ENCODE assay signal across 8 cellular contexts in the genomic region with DNA sequence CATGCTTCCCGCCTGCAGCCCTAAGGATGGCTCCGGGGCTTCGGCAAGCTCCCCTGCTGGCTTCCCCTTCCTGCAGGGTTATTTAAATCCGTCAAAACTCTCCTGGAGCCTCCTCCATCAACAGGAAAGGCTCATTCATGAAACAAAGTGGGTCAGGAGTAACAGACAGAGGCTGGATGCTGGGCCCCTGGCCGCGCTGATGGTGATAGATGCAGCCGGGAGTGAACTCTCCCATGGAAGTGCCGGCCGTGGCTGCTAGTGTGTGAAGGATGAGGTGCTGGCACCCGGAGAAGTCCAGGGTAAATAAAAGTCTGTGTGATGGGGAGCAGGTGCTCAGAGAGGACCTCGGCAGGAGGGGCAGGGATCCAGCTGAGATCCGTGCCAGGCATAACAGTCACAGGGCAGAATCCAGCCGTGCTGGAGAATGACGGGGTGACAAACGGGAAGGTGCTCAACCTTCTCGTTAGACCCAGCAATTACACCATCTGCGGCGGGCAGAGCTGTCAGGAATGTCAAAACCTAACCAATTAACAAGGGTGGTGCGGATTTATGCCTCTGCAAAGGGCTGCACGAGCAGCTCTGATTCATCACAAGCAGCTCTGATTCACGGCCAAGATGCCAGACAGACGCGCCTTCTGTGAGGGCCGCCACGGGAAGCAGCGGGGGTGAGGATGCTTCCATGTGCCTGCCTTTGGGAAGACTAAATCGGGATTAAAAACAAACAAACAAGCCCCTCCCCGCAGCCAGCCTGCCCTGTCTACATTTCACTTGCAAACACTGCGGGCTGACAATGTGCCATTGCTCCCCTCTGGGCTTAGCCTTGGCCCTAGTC. TPM values are rescaled to one million over a fixed set of nuclear protein-coding genes. Genes with fewer than 3 reads are reported as not detected.
DNase-seq lines count a peak whose midpoint lies in the region; ATAC-seq, FAIRE-seq and TF ChIP-seq lines count a peak whose summit lies in the region.

No MANE protein-coding gene starts in this region.

- DNase-seq in left cardiac atrium (peak; percentile 68), left ventricle myocardium inferior (no peak), RKO (ENCODE audit: low spot score) (peak; percentile 77), hepatocyte (ENCODE audit: low spot score) (peak; percentile 50), small intestine (peak; percentile 58), GM19238 (ENCODE audit: insufficient read length, low spot score) (no peak), activated gamma-delta T cell treated with Interleukin-2 at 50 U/mL for 16 hours (no peak)
- no peak for DNase-seq in effector CD4-positive, alpha-beta T cell

- H3K27me3 ChIP-seq in left ventricle myocardium inferior (ENCODE audit: low read depth) (no peaks in the 10 kb centered on the region), hepatocyte (peaks cover 2% of the 10 kb centered on the region), small intestine (ENCODE audit: control insufficient read depth in 2 of 2, insufficient read depth in 2 of 2, low read length in 2 of 2) (no peaks in the 10 kb centered on the region)

- intact Hi-C loops in left cardiac atrium (cut with DNase I): no loop called here
- intact Hi-C loops in left ventricle myocardium inferior (cut with micrococcal nuclease): no loop called here

- peak; percentile 15 to 86 for ATAC-seq in left cardiac atrium

- FAIRE-seq in small intestine (lab: Jason Lieb, UNC): no peak

- no peak for TF ChIP-seq CTCF in left ventricle myocardium inferior (IDR thresholded peaks at IDR 0.05; ENCODE audit: borderline replicate concordance)
- no peak for TF ChIP-seq CTCF in hepatocyte (IDR thresholded peaks at IDR 0.05; ENCODE audit: poor library complexity)

- no peak overlapping the region for H3K4me3 ChIP-seq in left ventricle myocardium inferior
- no peak overlapping the region for H3K4me3 ChIP-seq in hepatocyte
- H3K4me3 ChIP-seq in small intestine (ENCODE audit: low read depth in 1 of 2, low read length in 2 of 2): no peak overlapping the region

- H3K4me1 ChIP-seq in left ventricle myocardium inferior (peaks cover 48% of the 10 kb centered on the region), hepatocyte (ENCODE audit: insufficient read depth) (no peaks in the 10 kb centered on the region), small intestine (ENCODE audit: control insufficient read depth in 2 of 2, insufficient read depth in 1 of 2, low read depth in 1 of 2, low read length in 1 of 2) (peaks cover 0 to 9% of the 10 kb centered on the region in 2 donors)

- WGBS in hepatocyte (ENCODE audit: low lambda C conversion rate, missing lambda C conversion rate): 33% methylated on average over 29 of the region's 29 CpGs
- 16 to 40% (median 36%) methylated on average over 29 of the region's 29 CpGs for WGBS in small intestine, 3 donors

- H3K9me3 ChIP-seq in left ventricle myocardium inferior (replicated peaks): no peaks in the 10 kb centered on the region
- no peaks in the 10 kb centered on the region for H3K9me3 ChIP-seq in hepatocyte (ENCODE audit: low read depth)
- H3K9me3 ChIP-seq in small intestine (ENCODE audit: control insufficient read depth, low read depth): no peaks in the 10 kb centered on the region

- H3K4me2 ChIP-seq in hepatocyte: peak overlapping the region; percentile 57

- no peak overlapping the region for H2AFZ ChIP-seq in hepatocyte

- no peaks in the 10 kb centered on the region for H3K9me2 ChIP-seq in hepatocyte (replicated peaks; ENCODE audit: insufficient read depth)

- no peaks in the 10 kb centered on the region for H4K20me1 ChIP-seq in hepatocyte (ENCODE audit: insufficient read depth, poor library complexity, severe bottlenecking)

- no peaks in the 10 kb centered on the region for H3K79me2 ChIP-seq in hepatocyte

- H3K27ac ChIP-seq in left ventricle myocardium inferior (replicated peaks) (no peak overlapping the region), hepatocyte (no peak overlapping the region), small intestine (ENCODE audit: low read depth in 1 of 2, low read length in 1 of 2) (no peak overlapping the region)

- H3K36me3 ChIP-seq in left ventricle myocardium inferior (peaks cover 13% of the 10 kb centered on the region), hepatocyte (replicated peaks; ENCODE audit: insufficient read depth, low read depth) (no peaks in the 10 kb centered on the region), small intestine (ENCODE audit: control insufficient read depth in 2 of 2, insufficient read depth in 2 of 2, low read length in 2 of 2) (no peaks in the 10 kb centered on the region)

RNA-seq across cellular contexts. Expression of gene SYNE3, which starts 55.6 kb away (rescaled TPM):
- 10 to 100 TPM; 24.6 to 34.3 TPM for total RNA-seq in left cardiac atrium
- total RNA-seq in left ventricle myocardium inferior: 11.3 TPM
- total RNA-seq in hepatocyte: 2.0 and 2.4 TPM in 2 replicates
- 0.16 and 1.3 TPM in 2 replicates for polyA plus RNA-seq in hepatocyte
- polyA plus RNA-seq in small intestine: 1 to 10 TPM in 2 of 3 donors, under 1 TPM in 1; 0.81 to 5.0 (median 1.8) TPM

Comparison
In these comparisons a context has a peak if more than half of its experiments do, and no peak if none do; other contexts are left out.
1. DNase-seq: peak in left cardiac atrium (single experiment), RKO (single experiment), hepatocyte (single experiment) and small intestine (single experiment); none in left ventricle myocardium inferior (single experiment), GM19238 (single experiment), effector CD4-positive, alpha-beta T cell (single experiment) and activated gamma-delta T cell treated with Interleukin-2 at 50 U/mL for 16 hours (single experiment).